Comparison of ENCODE assay signal across 10 cellular contexts in the genomic region with DNA sequence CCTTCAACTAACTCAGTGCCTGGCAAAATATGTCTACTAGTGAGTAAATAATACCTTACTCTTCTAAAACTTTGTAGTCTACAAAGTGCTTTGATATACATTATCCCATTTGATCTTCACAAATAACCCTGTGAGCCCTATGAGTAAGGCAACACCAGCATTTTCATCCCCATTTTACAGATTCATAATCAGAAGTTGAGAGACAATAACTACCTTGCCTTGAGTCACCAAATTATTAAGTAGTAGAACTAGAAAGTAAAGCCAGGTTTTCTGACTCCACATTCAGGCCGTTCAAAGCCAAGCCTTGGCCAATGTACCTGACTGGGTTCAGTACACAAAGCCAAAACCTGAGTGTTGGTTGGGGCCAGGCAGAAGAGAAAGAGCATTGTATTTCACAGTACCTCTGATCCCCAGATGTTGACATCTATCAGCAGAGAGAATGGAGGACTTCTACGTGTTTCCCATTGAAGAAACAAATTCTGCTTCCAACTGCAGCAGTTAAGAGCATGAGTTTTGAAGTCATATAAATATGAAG.
"Had no signal": no experiment of that assay in that cellular context is flagged by ENCODE, and none has a peak within 500 bp of the region (broad histone marks: within the 10 kb centered on the region; RNA-seq: fewer than 3 reads in every experiment).

No MANE protein-coding gene starts in this region.

- H3K9me3 ChIP-seq: HAP-1 had no signal

- H2AFZ ChIP-seq: GM23248 had no signal

- H3K27ac Mint-ChIP-seq: HFFc6 had no signal

- H3K27ac ChIP-seq: GM23248, HL-60 had no signal

- H3K4me3 ChIP-seq: GM23248, HAP-1, K562 had no signal

- H3K4me3 Mint-ChIP-seq: HFFc6 had no signal

- DNase-seq: GM23248, GOT3, H7, HFFc6, IMR-90, KG1 had no signal

- H3K4me1 ChIP-seq: HAP-1 had no signal

- ATAC-seq: HCT116, K562 had no signal

- H3K36me3 ChIP-seq: HAP-1 had no signal
